In the genomic region with DNA sequence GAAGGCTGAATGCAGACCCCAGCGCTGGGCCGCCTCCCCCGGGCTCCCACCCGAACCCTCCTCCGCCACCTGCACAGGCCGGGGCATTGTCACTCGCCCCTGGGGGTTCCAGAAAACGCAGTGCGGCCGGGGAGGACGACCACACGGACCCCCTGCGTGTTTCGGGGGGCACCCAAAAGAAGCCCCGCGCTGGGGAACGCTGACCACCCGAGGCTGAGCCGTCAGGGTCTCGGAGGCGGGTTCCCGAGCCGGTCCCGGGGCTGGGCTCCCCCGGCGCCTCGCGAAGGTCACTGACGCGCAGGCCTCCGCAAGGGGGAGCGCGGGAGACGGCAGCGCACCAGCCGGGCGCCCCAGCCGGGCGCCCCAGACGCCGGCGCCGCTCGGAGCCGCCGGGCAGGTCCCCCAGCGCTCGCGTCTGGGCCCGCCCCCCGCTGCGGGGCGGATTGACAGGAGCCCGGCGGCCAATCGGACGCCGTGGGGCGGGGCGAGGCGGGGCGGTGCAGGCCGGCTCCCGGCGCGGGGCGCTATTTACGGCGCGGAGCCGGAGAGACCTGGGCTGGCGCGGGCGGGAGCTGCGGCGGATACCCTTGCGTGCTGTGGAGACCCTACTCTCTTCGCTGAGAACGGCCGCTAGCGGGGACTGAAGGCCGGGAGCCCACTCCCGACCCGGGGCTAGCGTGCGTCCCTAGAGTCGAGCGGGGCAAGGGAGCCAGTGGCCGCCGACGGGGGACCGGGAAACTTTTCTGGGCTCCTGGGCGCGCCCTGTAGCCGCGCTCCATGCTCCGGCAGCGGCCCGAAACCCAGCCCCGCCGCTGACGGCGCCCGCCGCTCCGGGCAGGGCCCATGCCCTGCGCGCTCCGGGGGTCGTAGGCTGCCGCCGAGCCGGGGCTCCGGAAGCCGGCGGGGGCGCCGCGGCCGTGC, we compare ENCODE assay signal across 1 cellular context.
TF ChIP-seq lines count a peak whose summit lies in the region.

TSS of gene BAMBI (plus strand) at position 554 of the 921 bp plus-strand sequence. CDS start 377 bp downstream, outside the sequence.

TF ChIP-seq in IMR-90, 13 proteins besides CTCF, POLR2A, EP300 and RAD21:
- TF ChIP-seq MAZ (IDR thresholded peaks at IDR 0.05; ENCODE audit: borderline replicate concordance, low read depth, low read length) = peak; percentile 80
- TF ChIP-seq MXI1 (IDR thresholded peaks at IDR 0.05; ENCODE audit: borderline replicate concordance, low read depth, low read length) = no peak
- TF ChIP-seq SMC3 (IDR thresholded peaks at IDR 0.05; ENCODE audit: low read depth, low read length) = peak; percentile 90
- TF ChIP-seq CEBPB (IDR thresholded peaks at IDR 0.05; ENCODE audit: low read depth, low read length) = no peak
